Comparison of ENCODE assay signal across 27 cellular contexts in genomic region chr3:33956211-33956610, GRCh38.
"Had no signal": no experiment of that assay in that cellular context is flagged by ENCODE, and none has a peak within 500 bp of the region (broad histone marks: within the 10 kb centered on the region; RNA-seq: fewer than 3 reads in every experiment).

No MANE protein-coding gene starts in this region.

- H3K4me2 ChIP-seq: smooth muscle cell had no signal

- ATAC-seq: heart right ventricle; left cardiac atrium; lower lobe of right lung; naive thymus-derived CD8-positive, alpha-beta T cell; sciatic nerve; stimulated activated naive CD8-positive, alpha-beta T cell treated with anti-CD3 and anti-CD28 coated beads, Interleukin-15, amount 100 ng/mL, for 72 hours; upper lobe of right lung had no signal

- H3K4me1 ChIP-seq: esophagus squamous epithelium, heart right ventricle, left ventricle myocardium inferior, lower lobe of right lung, parathyroid adenoma, right atrium auricular region, suprapubic skin, transverse colon, upper lobe of right lung, uterus had no signal

- H3K4me3 Mint-ChIP-seq: naive thymus-derived CD8-positive, alpha-beta T cell; stimulated activated naive CD8-positive, alpha-beta T cell treated with anti-CD3 and anti-CD28 coated beads, Interleukin-15, amount 100 ng/mL, for 72 hours had no signal

- H3K4me3 ChIP-seq: coronary artery, esophagus squamous epithelium, heart right ventricle, left ventricle myocardium inferior, lower lobe of right lung, right atrium auricular region, smooth muscle cell, suprapubic skin, transverse colon, upper lobe of right lung, uterus had no signal

- H3K79me2 ChIP-seq: parathyroid adenoma had no signal

- H3K9ac ChIP-seq: parathyroid adenoma had no signal

- H3K9me3 Mint-ChIP-seq: naive thymus-derived CD8-positive, alpha-beta T cell; stimulated activated naive CD8-positive, alpha-beta T cell treated with anti-CD3 and anti-CD28 coated beads, Interleukin-15, amount 100 ng/mL, for 72 hours had no signal

- H3K27me3 ChIP-seq: esophagus squamous epithelium, right atrium auricular region, suprapubic skin, transverse colon, upper lobe of right lung, uterus had no signal

- H3K27ac Mint-ChIP-seq: progenitor cell of endocrine pancreas; stimulated activated naive CD8-positive, alpha-beta T cell treated with anti-CD3 and anti-CD28 coated beads, Interleukin-15, amount 100 ng/mL, for 72 hours had no signal

- H3K9me3 ChIP-seq: esophagus squamous epithelium, heart right ventricle, left ventricle myocardium inferior, lower lobe of right lung, right atrium auricular region, suprapubic skin, transverse colon, upper lobe of right lung, uterus had no signal

- H2AFZ ChIP-seq: parathyroid adenoma had no signal

- H3K4me1 Mint-ChIP-seq: naive thymus-derived CD8-positive, alpha-beta T cell; stimulated activated naive CD8-positive, alpha-beta T cell treated with anti-CD3 and anti-CD28 coated beads, Interleukin-15, amount 100 ng/mL, for 72 hours had no signal

- H3K36me3 Mint-ChIP-seq: naive thymus-derived CD8-positive, alpha-beta T cell had no signal

- H3K36me3 ChIP-seq: esophagus squamous epithelium, heart right ventricle, left ventricle myocardium inferior, lower lobe of right lung, right atrium auricular region, suprapubic skin, transverse colon, upper lobe of right lung, uterus had no signal

- DNase-seq: dermis blood vessel endothelial cell; effector memory CD4-positive, alpha-beta T cell; esophagus squamous epithelium; foreskin melanocyte; glutamatergic neuron; heart right ventricle; hippocampal formation; left cardiac atrium; left ventricle myocardium inferior; lower lobe of right lung; naive thymus-derived CD8-positive, alpha-beta T cell; stimulated activated CD4-positive, alpha-beta T cell treated with anti-CD3 and anti-CD28 coated beads, Interleukin-12 subunit alpha, Interleukin-12 subunit beta, amount 100 ng/mL, for 4 hours; stimulated activated CD4-positive, alpha-beta T cell treated with anti-CD3 and anti-CD28 coated beads, Interleukin-1b, Interleukin-23, amount 100 ng/mL, for 48 hours; stimulated activated CD4-positive, alpha-beta T cell treated with anti-CD3 and anti-CD28 coated beads, Interleukin-4, amount 100 ng/mL, for 1 hour; stimulated activated CD8-positive, alpha-beta memory T cell treated with anti-CD3 and anti-CD28 coated beads, Interleukin-4, amount 100 ng/mL, for 48 hours; stimulated activated naive CD4-positive, alpha-beta T cell; stimulated activated naive CD8-positive, alpha-beta T cell treated with anti-CD3 and anti-CD28 coated beads, Interleukin-15, amount 100 ng/mL, for 72 hours; transverse colon; upper lobe of right lung; uterus had no signal

- H3K27ac ChIP-seq: coronary artery, esophagus squamous epithelium, heart right ventricle, left ventricle myocardium inferior, lower lobe of right lung, parathyroid adenoma, right atrium auricular region, suprapubic skin, transverse colon, upper lobe of right lung, uterus had no signal
